ENCODE assay signal across 17 cellular contexts in genomic region chr9:35929188-35929718, GRCh38. TPM values are rescaled to one million over a fixed set of nuclear protein-coding genes. Genes with fewer than 3 reads are reported as not detected.
"Had no signal": no experiment of that assay in that cellular context is flagged by ENCODE, and none has a peak within 500 bp of the region (broad histone marks: within the 10 kb centered on the region; RNA-seq: fewer than 3 reads in every experiment).

No MANE protein-coding gene starts in this region.

- H3K27me3 ChIP-seq: left lung, tibial artery, uterus had no signal

- H3K36me3 Mint-ChIP-seq: naive thymus-derived CD4-positive, alpha-beta T cell; WTC11 had no signal

- DNase-seq: activated CD4-positive, alpha-beta T cell treated with anti-CD3 and anti-CD28 coated beads for 48 hours; activated naive CD4-positive, alpha-beta T cell treated with Interleukin-2 at 50 U/mL for 16 hours; activated naive CD8-positive, alpha-beta T cell treated with anti-CD3 and anti-CD28 coated beads, Interleukin-2, amount 50 U/mL, for 24 hours; central memory CD4-positive, alpha-beta T cell; effector memory CD8-positive, alpha-beta T cell; erythroblast; left lung; midbrain; naive thymus-derived CD4-positive, alpha-beta T cell; occipital lobe; T-helper 17 cell; tibial artery had no signal

- H3K4me3 ChIP-seq: left lung, tibial artery, uterus had no signal

- H3K36me3 ChIP-seq: left lung, tibial artery, uterus had no signal

- H3K9me3 Mint-ChIP-seq: activated naive CD8-positive, alpha-beta T cell treated with anti-CD3 and anti-CD28 coated beads, Interleukin-2, amount 50 U/mL, for 24 hours; dendritic cell treated with granulocyte-macrophage colony-stimulating factor and Interleukin-4, amounts not matched to agents 40 ng/mL and 50 ng/mL, for 4 days; effector memory CD8-positive, alpha-beta T cell; WTC11 had no signal

- H3K9me3 ChIP-seq: left lung, tibial artery, uterus had no signal

- H3K4me3 Mint-ChIP-seq: activated naive CD8-positive, alpha-beta T cell treated with anti-CD3 and anti-CD28 coated beads, Interleukin-2, amount 50 U/mL, for 24 hours; dendritic cell treated with granulocyte-macrophage colony-stimulating factor and Interleukin-4, amounts not matched to agents 40 ng/mL and 50 ng/mL, for 4 days; effector memory CD8-positive, alpha-beta T cell; naive thymus-derived CD4-positive, alpha-beta T cell; T-helper 17 cell; WTC11 had no signal

- H3K27ac ChIP-seq: left lung, tibial artery had no signal

- H3K4me1 Mint-ChIP-seq: WTC11 had no signal

- ATAC-seq: activated naive CD8-positive, alpha-beta T cell treated with anti-CD3 and anti-CD28 coated beads, Interleukin-2, amount 50 U/mL, for 24 hours; effector memory CD8-positive, alpha-beta T cell; left lung; naive thymus-derived CD4-positive, alpha-beta T cell; T-helper 17 cell; WTC11 had no signal

- H3K27ac Mint-ChIP-seq: activated naive CD8-positive, alpha-beta T cell treated with anti-CD3 and anti-CD28 coated beads, Interleukin-2, amount 50 U/mL, for 24 hours; dendritic cell treated with granulocyte-macrophage colony-stimulating factor and Interleukin-4, amounts not matched to agents 40 ng/mL and 50 ng/mL, for 4 days; effector memory CD8-positive, alpha-beta T cell; T-helper 17 cell; WTC11 had no signal

RNA-seq across cellular contexts. Expression of gene SPAAR, which starts 20.0 kb away (rescaled TPM):
- total RNA-seq: naive thymus-derived CD4-positive, alpha-beta T cell; T-helper 17 cell had no signal
- polyA plus RNA-seq: naive thymus-derived CD4-positive, alpha-beta T cell had no signal

RNA-seq across cellular contexts. Expression of gene HRCT1, which starts 23.3 kb away (rescaled TPM):
- total RNA-seq: naive thymus-derived CD4-positive, alpha-beta T cell; occipital lobe; T-helper 17 cell; WTC11 had no signal
- polyA plus RNA-seq: naive thymus-derived CD4-positive, alpha-beta T cell had no signal

RNA-seq across cellular contexts. Expression of gene OR2S2, which starts 28.7 kb away (rescaled TPM):
- total RNA-seq: naive thymus-derived CD4-positive, alpha-beta T cell; occipital lobe; pulmonary artery endothelial cell; skeletal muscle tissue; T-helper 17 cell; uterus; WTC11 had no signal
- polyA plus RNA-seq: naive thymus-derived CD4-positive, alpha-beta T cell had no signal

RNA-seq across cellular contexts. Expression of gene OR13J1, which starts 59.1 kb away (rescaled TPM):
- total RNA-seq: left lung; naive thymus-derived CD4-positive, alpha-beta T cell; occipital lobe; pulmonary artery endothelial cell; skeletal muscle tissue; T-helper 17 cell; uterus; WTC11 had no signal
- polyA plus RNA-seq: naive thymus-derived CD4-positive, alpha-beta T cell had no signal
